Comparison of ENCODE assay signal across 26 cellular contexts in the genomic region with DNA sequence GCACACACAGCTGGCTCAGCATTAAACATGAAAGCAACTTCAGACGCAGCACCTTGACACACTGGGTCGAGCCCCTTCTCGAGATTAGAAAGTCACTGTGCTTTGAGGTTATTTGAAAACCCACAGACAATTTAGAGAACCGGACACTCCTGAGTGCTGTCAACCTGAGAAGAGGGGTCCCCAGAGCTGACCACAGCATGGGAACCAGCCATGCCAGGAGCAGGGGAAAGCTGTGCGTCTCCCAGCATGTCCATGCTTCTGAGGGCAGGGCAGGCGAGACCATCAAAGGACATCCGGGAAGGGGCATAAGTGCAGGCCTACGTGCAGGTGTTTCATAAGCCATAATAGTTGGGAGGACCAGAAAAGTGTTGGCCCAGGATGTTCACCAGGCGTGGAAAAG. TPM values are rescaled to one million over a fixed set of nuclear protein-coding genes. Genes with fewer than 3 reads are reported as not detected.
DNase-seq lines count a peak whose midpoint lies in the region; ATAC-seq and TF ChIP-seq lines count a peak whose summit lies in the region.
"Had no signal": no experiment of that assay in that cellular context is flagged by ENCODE, and none has a peak within 500 bp of the region (broad histone marks: within the 10 kb centered on the region; RNA-seq: fewer than 3 reads in every experiment).

No MANE protein-coding gene starts in this region.

- H3K4me2 ChIP-seq in neuronal stem cell (ENCODE audit: insufficient read depth, low read length, poor library complexity, severe bottlenecking), result no peak overlapping the region
- H3K4me2 ChIP-seq: A549; BLaER1 treated with 17β-estradiol and CSF1 and Interleukin-3, amounts not matched to agents 10 nM and 100 nM; GM23338 had no signal

- H4K8ac ChIP-seq in neuronal stem cell (ENCODE audit: low read depth, low read length), result no peak overlapping the region

- H3K4me3 ChIP-seq in MG63, result no peak overlapping the region
- no peak overlapping the region for H3K4me3 ChIP-seq in neuronal stem cell (ENCODE audit: low read length in 2 of 2)
- H3K4me3 ChIP-seq in upper lobe of right lung, result no peak overlapping the region
- H3K4me3 ChIP-seq: A549; BLaER1 treated with 17β-estradiol and CSF1 and Interleukin-3, amounts not matched to agents 10 nM and 100 nM; GM23338 had no signal

- no peak overlapping the region for H3K23ac ChIP-seq in neuronal stem cell (ENCODE audit: low read depth, low read length, poor library complexity)

- intact Hi-C loops in Right ventricle myocardium superior (cut with DNase I), result no loop called here
- intact Hi-C loops in cardiac septum (cut with DNase I), result no loop called here
- intact Hi-C loops in upper lobe of right lung (cut with DNase I), result no loop called here

- H2BK5ac ChIP-seq in neuronal stem cell (ENCODE audit: low read length), result no peak overlapping the region

- H3K18ac ChIP-seq in neuronal stem cell (ENCODE audit: low read length), result no peak overlapping the region

- no peaks in the 10 kb centered on the region for H3K79me1 ChIP-seq in neuronal stem cell (ENCODE audit: low read depth, low read length)

- no peak overlapping the region for H2AFZ ChIP-seq in neuronal stem cell (ENCODE audit: low read length)
- H2AFZ ChIP-seq: GM23338 had no signal

- no peak overlapping the region for H4K91ac ChIP-seq in neuronal stem cell (ENCODE audit: low read depth, low read length, poor library complexity)

- no CpG with 5 or more reads among the region's 9 CpGs for WGBS in neuronal stem cell (ENCODE audit: extremely low coverage in 2 of 2, insufficient read length in 2 of 2, insufficient replicate concordance in 1 of 2), 2 donors

- H3K9ac ChIP-seq in neuronal stem cell (ENCODE audit: low read depth, low read length, poor library complexity), result no peak overlapping the region
- H3K9ac ChIP-seq: BLaER1 treated with 17β-estradiol and CSF1 and Interleukin-3, amounts not matched to agents 10 nM and 100 nM had no signal

- no peak for TF ChIP-seq CTCF in upper lobe of right lung (IDR thresholded peaks at IDR 0.05)

- H3K27ac ChIP-seq in neuronal stem cell (replicated peaks; ENCODE audit: low read length) (no peak overlapping the region), upper lobe of right lung (no peak overlapping the region)
- H3K27ac ChIP-seq: A549; BLaER1 treated with 17β-estradiol and CSF1 and Interleukin-3, amounts not matched to agents 10 nM and 100 nM had no signal

- H3K4me1 ChIP-seq in neuronal stem cell (ENCODE audit: control insufficient read depth in 2 of 2, insufficient read depth in 1 of 2, low read depth in 1 of 2, low read length in 2 of 2) (no peaks in the 10 kb centered on the region), upper lobe of right lung (no peaks in the 10 kb centered on the region)
- H3K4me1 ChIP-seq: A549, BE2C had no signal

- H2BK120ac ChIP-seq in neuronal stem cell (ENCODE audit: low read depth, low read length), result peak overlapping the region; percentile 96

- H2BK15ac ChIP-seq in neuronal stem cell (ENCODE audit: low read length), result no peak overlapping the region

- H3K27me3 ChIP-seq in MG63 (peaks cover 2% of the 10 kb centered on the region; the same call in 1 of the 2 replicates), neuronal stem cell (ENCODE audit: control insufficient read depth in 3 of 3, insufficient read depth in 3 of 3, low read depth in 1 of 3, low read length in 3 of 3) (peaks cover 0 to 8% (median 0%) of the 10 kb centered on the region in 3 experiments), upper lobe of right lung (no peaks in the 10 kb centered on the region)
- H3K27me3 ChIP-seq: BLaER1 treated with 17β-estradiol and CSF1 and Interleukin-3, amounts not matched to agents 10 nM and 100 nM had no signal

- peak; percentile 2 for DNase-seq in Right ventricle myocardium superior
- DNase-seq in cardiac septum (ENCODE audit: low spot score), result no peak
- DNase-seq in MG63, result peak; percentile 0
- DNase-seq in neuronal stem cell (ENCODE audit: low spot score), result no peak
- peak; percentile 46 for DNase-seq in upper lobe of right lung
- DNase-seq in CD1c-positive myeloid dendritic cell (ENCODE audit: extremely low spot score), result no peak
- DNase-seq: 8988T; ACHN; AML-193; BE2C; Calu3; CD4-positive, alpha-beta memory T cell; COR-L47; DMS53; DMS79 treated with DMSO at 0.1 percent for 48 hours; GF-D8; H9 had no signal

- H3K4ac ChIP-seq in neuronal stem cell (ENCODE audit: low read length), result no peak overlapping the region

- H3K9me3 ChIP-seq in MG63 (peaks cover 33% of the 10 kb centered on the region), neuronal stem cell (replicated peaks in 1 of 2; ENCODE audit: control insufficient read depth in 2 of 2, insufficient read depth in 1 of 2, low read depth in 1 of 2, low read length in 2 of 2) (peaks cover 11 to 18% of the 10 kb centered on the region in 2 donors), upper lobe of right lung (peaks cover 21% of the 10 kb centered on the region)
- H3K9me3 ChIP-seq: BE2C had no signal

- H2AK5ac ChIP-seq in neuronal stem cell (ENCODE audit: low read depth, low read length), result no peak overlapping the region

- H3K14ac ChIP-seq in neuronal stem cell (ENCODE audit: low read length), result no peak overlapping the region

- ATAC-seq in Right ventricle myocardium superior (ENCODE audit: poor library complexity) (no peak), upper lobe of right lung (no peak), GM21447 (IDR thresholded peaks at IDR 0.05; ENCODE audit: unreplicated experiment) (no peak)
- ATAC-seq: A549, GM23338, HCT116 had no signal

- H3K36me3 ChIP-seq in MG63 (no peaks in the 10 kb centered on the region), neuronal stem cell (replicated peaks in 1 of 2; ENCODE audit: control insufficient read depth in 2 of 2, insufficient read depth in 2 of 2, low read length in 2 of 2) (no peaks in the 10 kb centered on the region), upper lobe of right lung (no peaks in the 10 kb centered on the region)
- H3K36me3 ChIP-seq: BE2C; BLaER1 treated with 17β-estradiol and CSF1 and Interleukin-3, amounts not matched to agents 10 nM and 100 nM had no signal

- H2BK12ac ChIP-seq in neuronal stem cell (ENCODE audit: low read length), result no peak overlapping the region

RNA-seq across cellular contexts. Expression of gene SLC6A3, which starts 20.5 kb away (rescaled TPM):
- total RNA-seq in Right ventricle myocardium superior, result not detected
- total RNA-seq in cardiac septum, result 0.19 TPM
- not detected in 2 replicates for total RNA-seq in MG63 (2014; rRNA removed; shearing (Covaris generic); ENCODE audit: low replicate concordance)
- polyA plus RNA-seq in neuronal stem cell (2013, experiment 1 of 2), result 0.26 TPM
- polyA plus RNA-seq in neuronal stem cell (2013, experiment 2 of 2), result 0.15 TPM
- 0.52 TPM for total RNA-seq in upper lobe of right lung
- total RNA-seq: Calu3; CD4-positive, alpha-beta memory T cell; Daoy; G401; H4 had no signal
- polyA plus RNA-seq: CD14-positive monocyte; CD4-positive, alpha-beta memory T cell had no signal

Comparison
In these comparisons a context has a peak if more than half of its experiments do, and no peak if none do; other contexts are left out.
1. DNase-seq: peak in Right ventricle myocardium superior (single experiment), MG63 (single experiment) and upper lobe of right lung (single experiment); none in cardiac septum (single experiment), neuronal stem cell (single experiment) and CD1c-positive myeloid dendritic cell (single experiment).